Comparison of ENCODE assay signal across 1 cellular context in the genomic region with DNA sequence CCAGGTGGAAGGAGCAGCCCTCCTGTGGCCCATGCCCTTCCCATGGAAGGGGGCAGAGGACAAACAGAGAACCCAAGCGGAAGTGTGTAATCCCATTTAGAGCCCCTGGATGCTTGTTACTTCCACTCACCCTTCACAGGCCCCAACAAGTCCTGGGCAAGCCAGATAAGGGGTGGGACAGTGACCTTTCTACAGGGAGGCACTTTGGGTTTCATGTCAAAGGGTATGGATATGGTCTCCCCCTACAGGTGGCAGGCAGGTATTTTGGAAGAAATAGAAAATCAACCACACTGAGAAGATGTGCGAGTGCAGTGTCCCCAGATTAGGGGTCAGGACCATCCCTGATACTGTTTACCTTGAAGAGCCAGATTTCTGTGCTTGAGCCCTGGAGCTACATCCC.
A peak's percentile ranks its signal among the peaks of the same experiment; 100 is the strongest.
TF ChIP-seq lines count a peak whose summit lies in the region.

No MANE protein-coding gene starts in this region.

TF ChIP-seq in K562, 482 proteins besides CTCF, POLR2A, EP300 and RAD21 (continues in another document):
- TF ChIP-seq, protein P1, sequence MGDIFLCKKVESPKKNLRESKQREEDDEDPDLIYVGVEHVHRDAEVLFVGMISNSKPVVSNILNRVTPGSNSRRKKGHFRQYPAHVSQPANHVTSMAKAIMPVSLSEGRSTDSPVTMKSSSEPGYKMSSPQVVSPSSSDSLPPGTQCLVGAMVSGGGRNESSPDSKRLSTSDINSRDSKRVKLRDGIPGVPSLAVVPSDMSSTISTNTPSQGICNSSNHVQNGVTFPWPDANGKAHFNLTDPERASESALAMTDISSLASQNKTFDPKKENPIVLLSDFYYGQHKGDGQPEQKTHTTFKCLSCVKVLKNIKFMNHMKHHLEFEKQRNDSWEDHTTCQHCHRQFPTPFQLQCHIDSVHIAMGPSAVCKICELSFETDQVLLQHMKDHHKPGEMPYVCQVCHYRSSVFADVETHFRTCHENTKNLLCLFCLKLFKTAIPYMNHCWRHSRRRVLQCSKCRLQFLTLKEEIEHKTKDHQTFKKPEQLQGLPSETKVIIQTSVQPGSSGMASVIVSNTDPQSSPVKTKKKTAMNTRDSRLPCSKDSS (IDR thresholded peaks at IDR 0.05; ENCODE audit: low read depth, partially characterized antibody): no peak
- no peak for TF ChIP-seq ZSCAN32 (CRISPR knock-in tag; IDR thresholded peaks at IDR 0.05)
- TF ChIP-seq ZNF324 (CRISPR knock-in tag; IDR thresholded peaks at IDR 0.05): no peak
- no peak for TF ChIP-seq NFRKB (IDR thresholded peaks at IDR 0.05; ENCODE audit: low read depth)
- TF ChIP-seq ZNF41 (CRISPR knock-in tag; conservative IDR thresholded peaks at IDR 0.05): no peak
- no peak for TF ChIP-seq ZNF668 (CRISPR knock-in tag; IDR thresholded peaks at IDR 0.05)
- no peak for TF ChIP-seq ZNF551 (CRISPR knock-in tag; IDR thresholded peaks at IDR 0.05)
- TF ChIP-seq, protein P2, sequence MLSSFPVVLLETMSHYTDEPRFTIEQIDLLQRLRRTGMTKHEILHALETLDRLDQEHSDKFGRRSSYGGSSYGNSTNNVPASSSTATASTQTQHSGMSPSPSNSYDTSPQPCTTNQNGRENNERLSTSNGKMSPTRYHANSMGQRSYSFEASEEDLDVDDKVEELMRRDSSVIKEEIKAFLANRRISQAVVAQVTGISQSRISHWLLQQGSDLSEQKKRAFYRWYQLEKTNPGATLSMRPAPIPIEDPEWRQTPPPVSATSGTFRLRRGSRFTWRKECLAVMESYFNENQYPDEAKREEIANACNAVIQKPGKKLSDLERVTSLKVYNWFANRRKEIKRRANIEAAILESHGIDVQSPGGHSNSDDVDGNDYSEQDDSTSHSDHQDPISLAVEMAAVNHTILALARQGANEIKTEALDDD (IDR thresholded peaks at IDR 0.05): no peak
- no peak for TF ChIP-seq TBL1XR1 (IDR thresholded peaks at IDR 0.05; ENCODE audit: low read length in 2 of 2)
- no peak for TF ChIP-seq CBFB (CRISPR knock-in tag; IDR thresholded peaks at IDR 0.05)
- TF ChIP-seq, protein P3, sequence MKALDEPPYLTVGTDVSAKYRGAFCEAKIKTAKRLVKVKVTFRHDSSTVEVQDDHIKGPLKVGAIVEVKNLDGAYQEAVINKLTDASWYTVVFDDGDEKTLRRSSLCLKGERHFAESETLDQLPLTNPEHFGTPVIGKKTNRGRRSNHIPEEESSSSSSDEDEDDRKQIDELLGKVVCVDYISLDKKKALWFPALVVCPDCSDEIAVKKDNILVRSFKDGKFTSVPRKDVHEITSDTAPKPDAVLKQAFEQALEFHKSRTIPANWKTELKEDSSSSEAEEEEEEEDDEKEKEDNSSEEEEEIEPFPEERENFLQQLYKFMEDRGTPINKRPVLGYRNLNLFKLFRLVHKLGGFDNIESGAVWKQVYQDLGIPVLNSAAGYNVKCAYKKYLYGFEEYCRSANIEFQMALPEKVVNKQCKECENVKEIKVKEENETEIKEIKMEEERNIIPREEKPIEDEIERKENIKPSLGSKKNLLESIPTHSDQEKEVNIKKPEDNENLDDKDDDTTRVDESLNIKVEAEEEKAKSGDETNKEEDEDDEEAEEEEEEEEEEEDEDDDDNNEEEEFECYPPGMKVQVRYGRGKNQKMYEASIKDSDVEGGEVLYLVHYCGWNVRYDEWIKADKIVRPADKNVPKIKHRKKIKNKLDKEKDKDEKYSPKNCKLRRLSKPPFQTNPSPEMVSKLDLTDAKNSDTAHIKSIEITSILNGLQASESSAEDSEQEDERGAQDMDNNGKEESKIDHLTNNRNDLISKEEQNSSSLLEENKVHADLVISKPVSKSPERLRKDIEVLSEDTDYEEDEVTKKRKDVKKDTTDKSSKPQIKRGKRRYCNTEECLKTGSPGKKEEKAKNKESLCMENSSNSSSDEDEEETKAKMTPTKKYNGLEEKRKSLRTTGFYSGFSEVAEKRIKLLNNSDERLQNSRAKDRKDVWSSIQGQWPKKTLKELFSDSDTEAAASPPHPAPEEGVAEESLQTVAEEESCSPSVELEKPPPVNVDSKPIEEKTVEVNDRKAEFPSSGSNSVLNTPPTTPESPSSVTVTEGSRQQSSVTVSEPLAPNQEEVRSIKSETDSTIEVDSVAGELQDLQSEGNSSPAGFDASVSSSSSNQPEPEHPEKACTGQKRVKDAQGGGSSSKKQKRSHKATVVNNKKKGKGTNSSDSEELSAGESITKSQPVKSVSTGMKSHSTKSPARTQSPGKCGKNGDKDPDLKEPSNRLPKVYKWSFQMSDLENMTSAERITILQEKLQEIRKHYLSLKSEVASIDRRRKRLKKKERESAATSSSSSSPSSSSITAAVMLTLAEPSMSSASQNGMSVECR (CRISPR knock-in tag; IDR thresholded peaks at IDR 0.05): no peak
- peak; percentile 45 for TF ChIP-seq CBFA2T3 (IDR thresholded peaks at IDR 0.05)
- no peak for TF ChIP-seq RBM25 (IDR thresholded peaks at IDR 0.05; ENCODE audit: low read depth, low read length, severe bottlenecking)
- TF ChIP-seq SIRT6 (IDR thresholded peaks at IDR 0.05; ENCODE audit: low read depth, low read length): no peak
- TF ChIP-seq MAFF (IDR thresholded peaks at IDR 0.05; ENCODE audit: low read length): no peak
- TF ChIP-seq ZNF224 (CRISPR knock-in tag; IDR thresholded peaks at IDR 0.05): no peak
- no peak for TF ChIP-seq HNRNPUL1 (IDR thresholded peaks at IDR 0.05; ENCODE audit: low read length)
- TF ChIP-seq, protein P4, sequence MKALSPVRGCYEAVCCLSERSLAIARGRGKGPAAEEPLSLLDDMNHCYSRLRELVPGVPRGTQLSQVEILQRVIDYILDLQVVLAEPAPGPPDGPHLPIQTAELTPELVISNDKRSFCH (CRISPR knock-in tag; IDR thresholded peaks at IDR 0.05): no peak
- TF ChIP-seq, protein P4 (tag; IDR thresholded peaks at IDR 0.05): 0 out of 2 replicates have a peak, but pooled peaks have one; percentile 44
- TF ChIP-seq TCF3 (CRISPR knock-in tag; IDR thresholded peaks at IDR 0.05): peak; percentile 31
- no peak for TF ChIP-seq HLTF (IDR thresholded peaks at IDR 0.05)
- TF ChIP-seq MAFG (tag; conservative IDR thresholded peaks at IDR 0.05): no peak
- no peak for TF ChIP-seq CBX8 (IDR thresholded peaks at IDR 0.05; ENCODE audit: borderline replicate concordance, extremely low read depth, low read depth, low read length, poor library complexity, severe bottlenecking)
- peak; percentile 50; the same call in 1 of the 2 replicates for TF ChIP-seq NR2C1 (IDR thresholded peaks at IDR 0.05)
- TF ChIP-seq NR2C1 (tag; IDR thresholded peaks at IDR 0.05): peak; percentile 63
- no peak for TF ChIP-seq KAT7 (CRISPR knock-in tag; IDR thresholded peaks at IDR 0.05; ENCODE audit: borderline replicate concordance)
- no peak for TF ChIP-seq CBFA2T2 (conservative IDR thresholded peaks at IDR 0.05)
- TF ChIP-seq, protein P5, sequence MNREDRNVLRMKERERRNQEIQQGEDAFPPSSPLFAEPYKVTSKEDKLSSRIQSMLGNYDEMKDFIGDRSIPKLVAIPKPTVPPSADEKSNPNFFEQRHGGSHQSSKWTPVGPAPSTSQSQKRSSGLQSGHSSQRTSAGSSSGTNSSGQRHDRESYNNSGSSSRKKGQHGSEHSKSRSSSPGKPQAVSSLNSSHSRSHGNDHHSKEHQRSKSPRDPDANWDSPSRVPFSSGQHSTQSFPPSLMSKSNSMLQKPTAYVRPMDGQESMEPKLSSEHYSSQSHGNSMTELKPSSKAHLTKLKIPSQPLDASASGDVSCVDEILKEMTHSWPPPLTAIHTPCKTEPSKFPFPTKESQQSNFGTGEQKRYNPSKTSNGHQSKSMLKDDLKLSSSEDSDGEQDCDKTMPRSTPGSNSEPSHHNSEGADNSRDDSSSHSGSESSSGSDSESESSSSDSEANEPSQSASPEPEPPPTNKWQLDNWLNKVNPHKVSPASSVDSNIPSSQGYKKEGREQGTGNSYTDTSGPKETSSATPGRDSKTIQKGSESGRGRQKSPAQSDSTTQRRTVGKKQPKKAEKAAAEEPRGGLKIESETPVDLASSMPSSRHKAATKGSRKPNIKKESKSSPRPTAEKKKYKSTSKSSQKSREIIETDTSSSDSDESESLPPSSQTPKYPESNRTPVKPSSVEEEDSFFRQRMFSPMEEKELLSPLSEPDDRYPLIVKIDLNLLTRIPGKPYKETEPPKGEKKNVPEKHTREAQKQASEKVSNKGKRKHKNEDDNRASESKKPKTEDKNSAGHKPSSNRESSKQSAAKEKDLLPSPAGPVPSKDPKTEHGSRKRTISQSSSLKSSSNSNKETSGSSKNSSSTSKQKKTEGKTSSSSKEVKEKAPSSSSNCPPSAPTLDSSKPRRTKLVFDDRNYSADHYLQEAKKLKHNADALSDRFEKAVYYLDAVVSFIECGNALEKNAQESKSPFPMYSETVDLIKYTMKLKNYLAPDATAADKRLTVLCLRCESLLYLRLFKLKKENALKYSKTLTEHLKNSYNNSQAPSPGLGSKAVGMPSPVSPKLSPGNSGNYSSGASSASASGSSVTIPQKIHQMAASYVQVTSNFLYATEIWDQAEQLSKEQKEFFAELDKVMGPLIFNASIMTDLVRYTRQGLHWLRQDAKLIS (CRISPR knock-in tag; IDR thresholded peaks at IDR 0.05): no peak
- no peak for TF ChIP-seq TAF15 (IDR thresholded peaks at IDR 0.05; ENCODE audit: low read depth, low read length)
- TF ChIP-seq RUNX1 (IDR thresholded peaks at IDR 0.05; ENCODE audit: low read depth): no peak
- TF ChIP-seq TFAM (CRISPR knock-in tag; conservative IDR thresholded peaks at IDR 0.05): no peak
- TF ChIP-seq, protein P6, sequence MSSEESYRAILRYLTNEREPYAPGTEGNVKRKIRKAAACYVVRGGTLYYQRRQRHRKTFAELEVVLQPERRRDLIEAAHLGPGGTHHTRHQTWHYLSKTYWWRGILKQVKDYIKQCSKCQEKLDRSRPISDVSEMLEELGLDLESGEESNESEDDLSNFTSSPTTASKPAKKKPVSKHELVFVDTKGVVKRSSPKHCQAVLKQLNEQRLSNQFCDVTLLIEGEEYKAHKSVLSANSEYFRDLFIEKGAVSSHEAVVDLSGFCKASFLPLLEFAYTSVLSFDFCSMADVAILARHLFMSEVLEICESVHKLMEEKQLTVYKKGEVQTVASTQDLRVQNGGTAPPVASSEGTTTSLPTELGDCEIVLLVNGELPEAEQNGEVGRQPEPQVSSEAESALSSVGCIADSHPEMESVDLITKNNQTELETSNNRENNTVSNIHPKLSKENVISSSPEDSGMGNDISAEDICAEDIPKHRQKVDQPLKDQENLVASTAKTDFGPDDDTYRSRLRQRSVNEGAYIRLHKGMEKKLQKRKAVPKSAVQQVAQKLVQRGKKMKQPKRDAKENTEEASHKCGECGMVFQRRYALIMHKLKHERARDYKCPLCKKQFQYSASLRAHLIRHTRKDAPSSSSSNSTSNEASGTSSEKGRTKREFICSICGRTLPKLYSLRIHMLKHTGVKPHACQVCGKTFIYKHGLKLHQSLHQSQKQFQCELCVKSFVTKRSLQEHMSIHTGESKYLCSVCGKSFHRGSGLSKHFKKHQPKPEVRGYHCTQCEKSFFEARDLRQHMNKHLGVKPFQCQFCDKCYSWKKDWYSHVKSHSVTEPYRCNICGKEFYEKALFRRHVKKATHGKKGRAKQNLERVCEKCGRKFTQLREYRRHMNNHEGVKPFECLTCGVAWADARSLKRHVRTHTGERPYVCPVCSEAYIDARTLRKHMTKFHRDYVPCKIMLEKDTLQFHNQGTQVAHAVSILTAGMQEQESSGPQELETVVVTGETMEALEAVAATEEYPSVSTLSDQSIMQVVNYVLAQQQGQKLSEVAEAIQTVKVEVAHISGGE (CRISPR knock-in tag; IDR thresholded peaks at IDR 0.05): peak in 1 of 3 experiments; percentile 79; a peak in 2 of 6 replicates
- no peak for TF ChIP-seq U2AF2 (optimal IDR thresholded peaks at IDR 0.05; ENCODE audit: low read depth, low read length)
- no peak for TF ChIP-seq ETV5 (CRISPR knock-in tag; IDR thresholded peaks at IDR 0.05; ENCODE audit: low read depth)
- TF ChIP-seq CHD4 (IDR thresholded peaks at IDR 0.05; ENCODE audit: insufficient read depth, insufficient replicate concordance, low read depth, low read length, poor library complexity, severe bottlenecking): no peak
- TF ChIP-seq NR2C2 (CRISPR knock-in tag; IDR thresholded peaks at IDR 0.05): no peak
- TF ChIP-seq NR2C2 (tag; IDR thresholded peaks at IDR 0.05): peak; percentile 28; the same call in 1 of the 2 replicates
- no peak for TF ChIP-seq FOS (IDR thresholded peaks at IDR 0.05; ENCODE audit: extremely low read depth, insufficient read length)
- TF ChIP-seq FOXA1 (IDR thresholded peaks at IDR 0.05; ENCODE audit: borderline replicate concordance): no peak
- peak; percentile 17; the same call in 1 of the 2 replicates for TF ChIP-seq TAL1 (IDR thresholded peaks at IDR 0.05)
- TF ChIP-seq, protein P7, sequence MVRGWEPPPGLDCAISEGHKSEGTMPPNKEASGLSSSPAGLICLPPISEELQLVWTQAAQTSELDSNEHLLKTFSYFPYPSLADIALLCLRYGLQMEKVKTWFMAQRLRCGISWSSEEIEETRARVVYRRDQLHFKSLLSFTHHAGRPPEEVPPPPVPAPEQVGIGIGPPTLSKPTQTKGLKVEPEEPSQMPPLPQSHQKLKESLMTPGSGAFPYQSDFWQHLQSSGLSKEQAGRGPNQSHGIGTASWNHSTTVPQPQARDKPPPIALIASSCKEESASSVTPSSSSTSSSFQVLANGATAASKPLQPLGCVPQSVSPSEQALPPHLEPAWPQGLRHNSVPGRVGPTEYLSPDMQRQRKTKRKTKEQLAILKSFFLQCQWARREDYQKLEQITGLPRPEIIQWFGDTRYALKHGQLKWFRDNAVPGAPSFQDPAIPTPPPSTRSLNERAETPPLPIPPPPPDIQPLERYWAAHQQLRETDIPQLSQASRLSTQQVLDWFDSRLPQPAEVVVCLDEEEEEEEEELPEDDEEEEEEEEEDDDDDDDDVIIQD (CRISPR knock-in tag; IDR thresholded peaks at IDR 0.05): no peak
- no peak for TF ChIP-seq CBX2 (IDR thresholded peaks at IDR 0.05; ENCODE audit: insufficient read depth, low read length, poor library complexity, severe bottlenecking)
- TF ChIP-seq RBFOX2 (IDR thresholded peaks at IDR 0.05; ENCODE audit: low read depth, low read length): no peak
